Comparison of ENCODE assay signal across 8 cellular contexts in the genomic region with DNA sequence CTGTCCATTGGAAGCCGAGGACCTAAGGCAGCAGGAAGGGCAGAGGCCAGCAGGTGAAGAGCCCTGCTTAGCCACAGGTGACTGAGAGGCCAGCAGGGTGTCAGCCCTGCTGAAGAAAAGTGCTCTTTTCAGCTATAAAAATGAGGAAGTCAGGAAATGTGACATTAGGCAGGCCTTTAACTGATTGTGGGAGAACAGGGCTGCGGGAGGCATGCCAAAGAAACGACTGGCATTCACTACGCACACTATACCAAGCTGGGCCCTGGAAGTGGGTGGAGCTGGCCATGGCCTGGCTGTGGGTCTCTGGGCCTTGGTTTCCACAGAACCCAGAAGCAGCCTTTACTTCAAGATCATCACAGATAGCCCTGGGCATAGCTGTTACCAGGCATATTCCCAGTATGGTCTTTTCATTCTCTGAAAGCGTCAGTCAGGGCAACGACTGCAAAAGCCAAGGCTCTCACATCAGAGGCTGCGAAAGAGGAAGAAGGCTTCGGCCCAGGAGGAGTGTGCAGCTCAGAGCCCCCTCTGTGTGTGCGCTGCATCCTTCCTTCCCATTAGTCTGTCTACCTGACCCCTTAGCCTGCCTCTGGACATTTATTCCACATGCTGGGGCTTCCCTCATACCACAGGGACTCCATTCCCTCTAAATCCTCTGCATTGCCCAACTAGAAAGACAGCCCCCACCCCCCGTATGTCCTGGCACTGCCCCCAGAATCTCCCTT. TPM values are rescaled to one million over a fixed set of nuclear protein-coding genes. Genes with fewer than 3 reads are reported as not detected.
DNase-seq lines count a peak whose midpoint lies in the region; ATAC-seq, FAIRE-seq and TF ChIP-seq lines count a peak whose summit lies in the region.

No MANE protein-coding gene starts in this region.

- CTCF ChIA-PET in CD4-positive, alpha-beta memory T cell (lab: Charles Lee; ENCODE audit: partially characterized antibody), result interaction anchor here (0.7 to 4.2 kb wide), 4 partner anchors 8 to 31 kb away, joined by 3 to 20 read pairs (median 4); no protein-coding TSS in a partner anchor

- H4K20me1 ChIP-seq in OCI-LY1 (ENCODE audit: insufficient read depth, low read length), result no peaks in the 10 kb centered on the region

- H2AFZ ChIP-seq in OCI-LY1 (ENCODE audit: low read length), result no peak overlapping the region

- peaks cover 71 to 99% (median 88%) of the 10 kb centered on the region in 4 donors for H3K4me1 Mint-ChIP-seq in CD4-positive, alpha-beta memory T cell
- peaks cover 83% of the 10 kb centered on the region for H3K4me1 Mint-ChIP-seq in neural crest cell

- intact Hi-C loops in CD4-positive, alpha-beta memory T cell (cut with micrococcal nuclease), result no loop called here
- intact Hi-C loops in colonic mucosa (cut with DNase I), result no loop called here

- peaks cover 93% of the 10 kb centered on the region for H3K4me1 ChIP-seq in CD4-positive, alpha-beta memory T cell (ENCODE audit: insufficient read depth, low read length)
- H3K4me1 ChIP-seq in OCI-LY1 (ENCODE audit: insufficient read depth, low read length, severe bottlenecking) (peaks cover 88% of the 10 kb centered on the region), colonic mucosa (peaks cover 54% of the 10 kb centered on the region)

- H3K79me2 ChIP-seq in OCI-LY1 (ENCODE audit: insufficient read depth, low read length), result peaks cover 41% of the 10 kb centered on the region

- DNase-seq in CD4-positive, alpha-beta memory T cell, result no peak
- DNase-seq in colonic mucosa (peak; percentile 70), neural crest cell (ENCODE audit: low read depth, low spot score) (no peak), NCI-H524 treated with DMSO at 0.1 percent for 48 hours (lab: John Stamatoyannopoulos, UW) (no peak), urothelium cell line (ENCODE audit: low spot score) (no peak)
- DNase-seq in activated effector memory CD4-positive, alpha-beta T cell treated with Interleukin-2 at 50 U/mL for 16 hours, result no peak

- peak overlapping the region in 7 of 8 donors; percentile 51 to 88 (median 73) for H3K4me3 Mint-ChIP-seq in CD4-positive, alpha-beta memory T cell
- H3K4me3 Mint-ChIP-seq in neural crest cell, result peak overlapping the region; percentile 71

- H3F3A ChIP-seq in OCI-LY1 (ENCODE audit: insufficient read depth, low read length), result no peaks in the 10 kb centered on the region

- no peak overlapping the region for H3K4me3 ChIP-seq in CD4-positive, alpha-beta memory T cell (ENCODE audit: low read length in 2 of 2)
- H3K4me3 ChIP-seq in OCI-LY1 (ENCODE audit: low read depth, low read length, poor library complexity, severe bottlenecking), result peak overlapping the region; percentile 25
- no peak overlapping the region for H3K4me3 ChIP-seq in colonic mucosa

- peaks cover 17% of the 10 kb centered on the region for H3K36me3 ChIP-seq in CD4-positive, alpha-beta memory T cell (ENCODE audit: insufficient read depth, low read length)
- peaks cover 67% of the 10 kb centered on the region for H3K36me3 ChIP-seq in OCI-LY1 (ENCODE audit: insufficient read depth, low read length)
- H3K36me3 ChIP-seq in colonic mucosa, result no peaks in the 10 kb centered on the region

- H3K27ac ChIP-seq in CD4-positive, alpha-beta memory T cell (ENCODE audit: low read depth, low read length), result peak overlapping the region; percentile 52
- H3K27ac ChIP-seq in OCI-LY1 (ENCODE audit: low read depth, low read length, poor library complexity, severe bottlenecking) (peak overlapping the region; percentile 87), colonic mucosa (peak overlapping the region; percentile 57)

- TF ChIP-seq CTCF in OCI-LY1 (IDR thresholded peaks at IDR 0.05; ENCODE audit: low read length) (no peak), colonic mucosa (IDR thresholded peaks at IDR 0.05) (no peak), neural crest cell (conservative IDR thresholded peaks at IDR 0.05) (no peak)

- ATAC-seq in GM21825 (IDR thresholded peaks at IDR 0.05; ENCODE audit: unreplicated experiment), result no peak

- no peaks in the 10 kb centered on the region for H3K9me3 ChIP-seq in CD4-positive, alpha-beta memory T cell (ENCODE audit: control insufficient read depth in 1 of 2, low read length in 2 of 2)
- H3K9me3 ChIP-seq in OCI-LY1 (ENCODE audit: low read length) (no peaks in the 10 kb centered on the region), colonic mucosa (no peaks in the 10 kb centered on the region)

- no peaks in the 10 kb centered on the region for H3K27me3 ChIP-seq in CD4-positive, alpha-beta memory T cell (ENCODE audit: insufficient read depth, low read length)
- no peaks in the 10 kb centered on the region for H3K27me3 ChIP-seq in OCI-LY1 (ENCODE audit: insufficient read depth, low read length)
- H3K27me3 ChIP-seq in colonic mucosa, result no peaks in the 10 kb centered on the region

- peaks cover 26 to 45% of the 10 kb centered on the region in 2 donors for H3K36me3 Mint-ChIP-seq in CD4-positive, alpha-beta memory T cell
- peaks cover 24% of the 10 kb centered on the region for H3K36me3 Mint-ChIP-seq in neural crest cell (ENCODE audit: low read depth)

- H3K27me3 Mint-ChIP-seq in CD4-positive, alpha-beta memory T cell, result no peaks in the 10 kb centered on the region
- H3K27me3 Mint-ChIP-seq in neural crest cell (ENCODE audit: low read depth), result no peaks in the 10 kb centered on the region

- no peaks in the 10 kb centered on the region for H3K9me2 ChIP-seq in OCI-LY1 (ENCODE audit: low read depth, low read length)

- H3K9ac ChIP-seq in OCI-LY1 (ENCODE audit: low read length), result peak overlapping the region; percentile 47
- peak overlapping the region; percentile 47 to 86 for H3K9ac ChIP-seq in colonic mucosa (ENCODE audit: low read depth in 2 of 2, low read length in 2 of 2)

- no peak for FAIRE-seq in urothelium cell line (lab: Jason Lieb, UNC)

- peak overlapping the region; percentile 53 to 95 (median 78) for H3K27ac Mint-ChIP-seq in CD4-positive, alpha-beta memory T cell
- H3K27ac Mint-ChIP-seq in neural crest cell (ENCODE audit: unreplicated experiment), result peak overlapping the region; percentile 35

- H3K9me3 Mint-ChIP-seq in CD4-positive, alpha-beta memory T cell, result peaks cover 0 to 4% (median 0%) of the 10 kb centered on the region in 8 donors
- no peaks in the 10 kb centered on the region for H3K9me3 Mint-ChIP-seq in neural crest cell

- peak overlapping the region; percentile 61 for H3K4me2 ChIP-seq in OCI-LY1 (ENCODE audit: low read length)

- POLR2A ChIA-PET in CD4-positive, alpha-beta memory T cell (lab: Charles Lee; ENCODE audit: partially characterized antibody), result interaction anchor here (1.8 to 23.8 kb wide), 3 partner anchors 3 to 20 kb away, joined by 9 to 555 read pairs (median 555); a partner anchor contains a TSS

RNA-seq across cellular contexts. Expression of a gene that starts 14.3 kb away (rescaled TPM):
- 10 to 100 TPM; 57.5 to 58.4 TPM for total RNA-seq in CD4-positive, alpha-beta memory T cell
- 10 to 100 TPM; 22.7 to 29.9 TPM for polyA plus RNA-seq in CD4-positive, alpha-beta memory T cell
- total RNA-seq in colonic mucosa (100 to 1,000 TPM in 1 of 2 donors, 10 to 100 TPM in 1; 71.6 to 150 TPM), neural crest cell (254 and 265 TPM in 2 replicates)
